19 cellular contexts compared by ENCODE assay signal in genomic region chr19:48218964-48219363, GRCh38. TPM values are rescaled to one million over a fixed set of nuclear protein-coding genes. Genes with fewer than 3 reads are reported as not detected.
A peak's percentile ranks its signal among the peaks of the same experiment; 100 is the strongest.
DNase-seq lines count a peak whose midpoint lies in the region; TF ChIP-seq lines count a peak whose summit lies in the region.
"Had no signal": no experiment of that assay in that cellular context is flagged by ENCODE, and none has a peak within 500 bp of the region (broad histone marks: within the 10 kb centered on the region; RNA-seq: fewer than 3 reads in every experiment).

No MANE protein-coding gene starts in this region.

- H3K27me3 ChIP-seq in HUES64 (ENCODE audit: insufficient read depth, low read length) (no peaks in the 10 kb centered on the region), mesendoderm (ENCODE audit: insufficient read depth, low read length, poor library complexity) (no peaks in the 10 kb centered on the region), MG63 (no peaks in the 10 kb centered on the region)
- H3K27me3 ChIP-seq: adrenal gland, spleen, thyroid gland had no signal

- no peak overlapping the region for H2BK120ac ChIP-seq in mesendoderm (ENCODE audit: low read depth, low read length)

- H3K23ac ChIP-seq in mesendoderm (ENCODE audit: low read length), result no peak overlapping the region

- no peak for TF ChIP-seq CTCF in astrocyte of the spinal cord (IDR thresholded peaks at IDR 0.05; ENCODE audit: low read depth, low read length)

- H3K4me2 ChIP-seq in mesendoderm (ENCODE audit: low read length), result no peak overlapping the region
- H3K4me2 ChIP-seq: KMS-11 had no signal

- in situ Hi-C loops in astrocyte of the spinal cord (cut with HindIII; ENCODE audit: low sequenced_read_pairs), result no loop called here

- H3K4me3 ChIP-seq in HUES64 (ENCODE audit: low read length) (no peak overlapping the region), astrocyte of the spinal cord (ENCODE audit: low read depth, low read length) (no peak overlapping the region), mesendoderm (ENCODE audit: low read length) (no peak overlapping the region), MG63 (no peak overlapping the region)
- H3K4me3 ChIP-seq: adrenal gland, lung, prostate gland, spleen, thyroid gland had no signal

- no peak overlapping the region for H3K4ac ChIP-seq in mesendoderm (ENCODE audit: low read depth, low read length)

- no peak overlapping the region for H4K5ac ChIP-seq in mesendoderm (ENCODE audit: low read length)

- no peak overlapping the region for H3K56ac ChIP-seq in mesendoderm (ENCODE audit: low read length)

- no peak overlapping the region for H4K8ac ChIP-seq in mesendoderm (ENCODE audit: low read depth, low read length)

- no peak overlapping the region for H2BK5ac ChIP-seq in mesendoderm (ENCODE audit: low read length)

- H3K27ac ChIP-seq in HUES64 (ENCODE audit: low read depth, low read length) (peak overlapping the region; percentile 48; the same call in 1 of the 2 replicates), mesendoderm (ENCODE audit: low read depth, low read length) (no peak overlapping the region)
- H3K27ac ChIP-seq: adrenal gland, epithelial cell of prostate, KMS-11, prostate gland, spleen, thyroid gland had no signal

- H3K9me3 ChIP-seq in HUES64 (ENCODE audit: insufficient read depth, low read depth, low read length), result no peaks in the 10 kb centered on the region
- no peaks in the 10 kb centered on the region for H3K9me3 ChIP-seq in MG63
- H3K9me3 ChIP-seq: adrenal gland, prostate gland, spleen, thyroid gland had no signal

- WGBS in HUES64, result 71% methylated on average over 5 of the region's 5 CpGs
- no CpG with 5 or more reads among the region's 5 CpGs for WGBS in mesendoderm (ENCODE audit: extremely low coverage, insufficient coverage, low lambda C conversion rate)

- H2AK5ac ChIP-seq in mesendoderm (ENCODE audit: low read length), result no peak overlapping the region

- no peak overlapping the region for H3K18ac ChIP-seq in mesendoderm (ENCODE audit: low read length)

- DNase-seq in EH (ENCODE audit: low read depth) (peak; percentile 15), astrocyte of the spinal cord (ENCODE audit: low read depth, low spot score) (peak; percentile 14), mesendoderm (peak; percentile 37), nucleus accumbens (lab: John Stamatoyannopoulos, UW) (no peak), SW 1271 (lab: John Stamatoyannopoulos, UW) (no peak), MG63 (no peak)
- DNase-seq: activated T-cell treated with anti-CD3 and anti-CD28 coated beads, Interleukin-2, amount 50 U/mL, for 72 hours; adrenal gland; naive thymus-derived CD8-positive, alpha-beta T cell; NCI-H1092 treated with DMSO at 0.1 percent for 48 hours; NCI-H2107; NCI-H69; spleen; thyroid gland had no signal

- H3K9ac ChIP-seq in HUES64 (ENCODE audit: low read depth, low read length) (no peak overlapping the region), mesendoderm (ENCODE audit: low read length) (no peak overlapping the region)
- H3K9ac ChIP-seq: KMS-11 had no signal

- H3K79me1 ChIP-seq in mesendoderm (ENCODE audit: low read length), result no peaks in the 10 kb centered on the region

- H3K4me1 ChIP-seq in HUES64 (ENCODE audit: insufficient read depth, low read length) (no peaks in the 10 kb centered on the region; the same call in 1 of the 2 replicates), mesendoderm (ENCODE audit: control insufficient read depth, low read depth, low read length) (no peaks in the 10 kb centered on the region)
- H3K4me1 ChIP-seq: adrenal gland, prostate gland, spleen, thyroid gland had no signal

- H3K36me3 ChIP-seq in HUES64 (ENCODE audit: insufficient read depth, low read length), result no peaks in the 10 kb centered on the region
- no peaks in the 10 kb centered on the region for H3K36me3 ChIP-seq in mesendoderm (ENCODE audit: control insufficient read depth, insufficient read depth, low read length)
- no peaks in the 10 kb centered on the region; the same call in 1 of the 2 replicates for H3K36me3 ChIP-seq in MG63
- H3K36me3 ChIP-seq: prostate gland had no signal

- no peaks in the 10 kb centered on the region for H3K79me2 ChIP-seq in mesendoderm (ENCODE audit: control insufficient read depth, insufficient read depth, low read length)

- H2BK15ac ChIP-seq in mesendoderm (replicated peaks; ENCODE audit: low read depth), result no peak overlapping the region

RNA-seq across cellular contexts. Expression of gene CARD8, which starts 36.7 kb away (rescaled TPM):
- polyA plus RNA-seq in HUES64 (2013, experiment 1 of 2), result 11.2 TPM
- 19.5 TPM for polyA plus RNA-seq in HUES64 (2013, experiment 2 of 2)
- 15.9 TPM for polyA plus RNA-seq in mesendoderm (2013, experiment 1 of 2)
- polyA plus RNA-seq in mesendoderm (2013, experiment 2 of 2), result 14.8 TPM
- total RNA-seq in MG63 (2014; rRNA removed; shearing (Covaris generic); ENCODE audit: low replicate concordance), result 8.3 and 17.5 TPM in 2 replicates

RNA-seq across cellular contexts. Expression of gene ZSWIM9, which starts 48.5 kb away (rescaled TPM):
- polyA plus RNA-seq in HUES64 (2013, experiment 1 of 2), result 5.1 TPM
- 6.9 TPM for polyA plus RNA-seq in HUES64 (2013, experiment 2 of 2)
- 1.5 TPM for polyA plus RNA-seq in mesendoderm (2013, experiment 1 of 2)
- 1.6 TPM for polyA plus RNA-seq in mesendoderm (2013, experiment 2 of 2)
- total RNA-seq in MG63 (2014; rRNA removed; shearing (Covaris generic); ENCODE audit: low replicate concordance), result 0.86 and 1.5 TPM in 2 replicates

RNA-seq across cellular contexts. Expression of gene LIG1, which starts 48.8 kb away (rescaled TPM):
- 80.5 TPM for polyA plus RNA-seq in HUES64 (2013, experiment 1 of 2)
- polyA plus RNA-seq in HUES64 (2013, experiment 2 of 2), result 73.7 TPM
- polyA plus RNA-seq in mesendoderm (2013, experiment 1 of 2), result 47.5 TPM
- polyA plus RNA-seq in mesendoderm (2013, experiment 2 of 2), result 46.6 TPM
- 37.7 and 98.0 TPM in 2 replicates for total RNA-seq in MG63 (2014; rRNA removed; shearing (Covaris generic); ENCODE audit: low replicate concordance)

RNA-seq across cellular contexts. Expression of gene ZNF114, which starts 50.9 kb away (rescaled TPM):
- polyA plus RNA-seq in HUES64 (2013, experiment 1 of 2), result 9.6 TPM
- polyA plus RNA-seq in HUES64 (2013, experiment 2 of 2), result 9.8 TPM
- polyA plus RNA-seq in mesendoderm (2013, experiment 1 of 2), result 8.1 TPM
- 8.1 TPM for polyA plus RNA-seq in mesendoderm (2013, experiment 2 of 2)
- not detected in 2 replicates for total RNA-seq in MG63 (2014; rRNA removed; shearing (Covaris generic); ENCODE audit: low replicate concordance)
- total RNA-seq: naive thymus-derived CD8-positive, alpha-beta T cell had no signal

Comparison
In these comparisons a context has a peak if more than half of its experiments do, and no peak if none do; other contexts are left out.
1. DNase-seq: peak in EH (single experiment), astrocyte of the spinal cord (single experiment) and mesendoderm (single experiment); none in nucleus accumbens (0 of 56), SW 1271 (0 of 2) and MG63 (single experiment).